In genomic region chr2:170816499-170817246, GRCh38 we compare ENCODE assay signal across 8 cellular contexts. TPM values are rescaled to one million over a fixed set of nuclear protein-coding genes. Genes with fewer than 3 reads are reported as not detected.
A peak's percentile ranks its signal among the peaks of the same experiment; 100 is the strongest.
DNase-seq lines count a peak whose midpoint lies in the region; FAIRE-seq and TF ChIP-seq lines count a peak whose summit lies in the region.

GAD1 (plus strand) TSS chr2:170816887; CDS start chr2:170818592, 1,705 bp downstream.

- H3K9me3 ChIP-seq in kidney (ENCODE audit: control insufficient read depth in 1 of 2, low read length in 2 of 2): no peaks in the 10 kb centered on the region

- H3K9me3 Mint-ChIP-seq in T-helper 2 cell treated with Interferon-gamma antibody and Interleukin-4, amounts not matched to agents 5 μg/mL and 100 μg/mL, for 36 hours: no peaks in the 10 kb centered on the region

- TF ChIP-seq CTCF in bronchial epithelial cell (IDR thresholded peaks at IDR 0.05; ENCODE audit: insufficient read depth, low read length, severe bottlenecking): no peak
- no peak for TF ChIP-seq CTCF in kidney (IDR thresholded peaks at IDR 0.05; ENCODE audit: borderline replicate concordance, extremely low read depth, insufficient read depth)

- H3K36me3 ChIP-seq in bronchial epithelial cell (ENCODE audit: control insufficient read depth, insufficient read depth, low read length) (no peaks in the 10 kb centered on the region), kidney (ENCODE audit: control insufficient read depth in 1 of 2, insufficient read depth in 2 of 2, low read length in 2 of 2) (no peaks in the 10 kb centered on the region)

- H3K27me3 ChIP-seq in bronchial epithelial cell (ENCODE audit: control insufficient read depth, insufficient read depth, low read length): peaks cover 63% of the 10 kb centered on the region

- peaks cover 44% of the 10 kb centered on the region for H3K4me1 Mint-ChIP-seq in T-helper 2 cell treated with Interferon-gamma antibody and Interleukin-4, amounts not matched to agents 5 μg/mL and 100 μg/mL, for 36 hours (ENCODE audit: low read depth)

- peaks cover 68% of the 10 kb centered on the region for H3K27me3 Mint-ChIP-seq in T-helper 2 cell treated with Interferon-gamma antibody and Interleukin-4, amounts not matched to agents 5 μg/mL and 100 μg/mL, for 36 hours (ENCODE audit: low read depth)

- peak within 1 kb of the TSS; percentile 79 for H3K27ac Mint-ChIP-seq in T-helper 2 cell treated with Interferon-gamma antibody and Interleukin-4, amounts not matched to agents 5 μg/mL and 100 μg/mL, for 36 hours

- H3K4me3 ChIP-seq in bronchial epithelial cell (ENCODE audit: low read depth, low read length): peak within 1 kb of the TSS; percentile 44
- H3K4me3 ChIP-seq in kidney (ENCODE audit: low read length in 2 of 2): peak within 1 kb of the TSS; percentile 67 to 69

- intact Hi-C loops in kidney (cut with DNase I): no loop called here

- FAIRE-seq in bronchial epithelial cell (lab: Jason Lieb, UNC): no peak
- no peak for FAIRE-seq in kidney (lab: Jason Lieb, UNC)

- DNase-seq in COR-L47 (lab: John Stamatoyannopoulos, UW): peak; percentile 83
- peak; percentile 69 for DNase-seq in HCEC 1CT
- DNase-seq in NCI-H2029 (lab: John Stamatoyannopoulos, UW): peak; percentile 86
- peak; percentile 78 for DNase-seq in T-helper 2 cell treated with Interferon-gamma antibody and Interleukin-4, amounts not matched to agents 5 μg/mL and 100 μg/mL, for 36 hours (ENCODE audit: low spot score)
- peak; percentile 67 for DNase-seq in bronchial epithelial cell (ENCODE audit: low read depth)
- DNase-seq in kidney: peak; percentile 91
- peak; percentile 85 for DNase-seq in stimulated activated CD4-positive, alpha-beta T cell treated with anti-CD3 and anti-CD28 coated beads, Interleukin-15, amount 100 ng/mL, for 24 hours
- no peak for DNase-seq in mesenteric fat pad (ENCODE audit: low spot score)

- H3K4me3 Mint-ChIP-seq in T-helper 2 cell treated with Interferon-gamma antibody and Interleukin-4, amounts not matched to agents 5 μg/mL and 100 μg/mL, for 36 hours: peak within 1 kb of the TSS; percentile 87

- H3K36me3 Mint-ChIP-seq in T-helper 2 cell treated with Interferon-gamma antibody and Interleukin-4, amounts not matched to agents 5 μg/mL and 100 μg/mL, for 36 hours (ENCODE audit: low read depth): peaks cover 5% of the 10 kb centered on the region

- H3K27ac ChIP-seq in kidney (ENCODE audit: low read depth in 2 of 2, low read length in 2 of 2): peak within 1 kb of the TSS; percentile 15 to 63

- H3K4me1 ChIP-seq in kidney (ENCODE audit: control insufficient read depth in 1 of 2, insufficient read depth in 1 of 2, low read depth in 1 of 2, low read length in 2 of 2): peaks cover 15 to 17% of the 10 kb centered on the region in 2 donors

- H3K9ac ChIP-seq in kidney (ENCODE audit: low read length in 2 of 2): peak within 1 kb of the TSS; percentile 57 to 71

RNA-seq across cellular contexts. Expression of gene GAD1, which starts in this region (rescaled TPM):
- total RNA-seq in bronchial epithelial cell (1.3 and 1.7 TPM in 2 replicates), kidney (1.1 TPM), mesenteric fat pad (not detected)
- polyA plus RNA-seq in kidney (ENCODE audit: insufficient read depth, low read depth, low replicate concordance): 4.1 TPM
